ENCODE assay signal across 8 cellular contexts in the genomic region with DNA sequence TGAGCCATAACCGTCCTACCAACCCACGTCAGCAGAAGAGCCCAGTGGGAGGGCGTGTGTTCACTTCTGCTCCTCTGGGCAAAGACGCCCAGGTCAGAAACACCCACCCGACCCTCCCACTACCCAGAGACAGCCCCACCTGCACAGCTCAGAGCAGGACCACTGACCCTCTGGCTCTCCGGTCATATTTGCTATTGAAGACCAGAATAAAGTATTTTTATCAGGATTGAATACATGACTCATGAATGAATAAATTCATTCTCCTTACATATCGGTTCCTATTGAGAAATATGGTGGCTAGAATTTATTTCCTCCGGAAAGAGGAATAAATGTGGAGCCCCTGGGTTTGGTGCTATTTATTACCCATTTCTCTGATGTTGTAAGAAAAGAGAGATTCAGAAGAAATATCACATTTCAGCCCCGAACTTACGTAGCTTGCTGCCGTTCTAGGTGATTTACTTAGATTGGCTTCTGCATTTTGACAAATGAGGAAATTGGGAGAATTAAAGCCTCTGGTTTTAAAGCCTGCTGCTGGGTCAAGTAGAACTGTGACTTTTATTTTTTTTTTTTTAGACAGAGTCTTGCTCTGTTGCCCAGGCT. TPM values are rescaled to one million over a fixed set of nuclear protein-coding genes. Genes with fewer than 3 reads are reported as not detected.
DNase-seq lines count a peak whose midpoint lies in the region; ATAC-seq, FAIRE-seq and TF ChIP-seq lines count a peak whose summit lies in the region.
"Had no signal": no experiment of that assay in that cellular context is flagged by ENCODE, and none has a peak within 500 bp of the region (broad histone marks: within the 10 kb centered on the region; RNA-seq: fewer than 3 reads in every experiment).

No MANE protein-coding gene starts in this region.

- FAIRE-seq in GM12878 (lab: Jason Lieb, UNC) = no peak

- no peak overlapping the region for H3K4me3 ChIP-seq in DND-41 (ENCODE audit: low read depth in 1 of 2, low read length in 2 of 2)
- peak overlapping the region; percentile 66 for H3K4me3 ChIP-seq in Loucy (ENCODE audit: low read length, poor library complexity, severe bottlenecking)
- no peak overlapping the region; the same call in 1 of the 2 replicates for H3K4me3 ChIP-seq in GM12878
- no peak overlapping the region for H3K4me3 ChIP-seq in neural progenitor cell

- CTCF ChIA-PET in GM12878 (lab: Yijun Ruan, JAX) = interaction anchor here (0.6 to 4.6 kb wide), 23 partner anchors 10 to 984 kb away, joined by 3 to 80 read pairs (median 4); no protein-coding TSS in a partner anchor

- peaks cover 8% of the 10 kb centered on the region for H3K4me1 Mint-ChIP-seq in neural progenitor cell

- H2AFZ ChIP-seq in DND-41 (ENCODE audit: low read depth, low read length) (no peak overlapping the region), Loucy (ENCODE audit: low read length) (no peak overlapping the region), GM12878 (ENCODE audit: control insufficient read depth, low read depth, low read length) (no peak overlapping the region; the same call in 1 of the 2 replicates), neural progenitor cell (replicated peaks) (no peak overlapping the region)

- H3K4me3 Mint-ChIP-seq in neural progenitor cell = no peak overlapping the region

- H3K9me3 ChIP-seq in DND-41 (ENCODE audit: insufficient read depth, low read length, severe bottlenecking) (peaks cover 8% of the 10 kb centered on the region), Loucy (ENCODE audit: insufficient read depth, low read depth, low read length) (no peaks in the 10 kb centered on the region), GM12878 (replicated peaks; ENCODE audit: control insufficient read depth, insufficient read depth, low read length) (peaks cover 2% of the 10 kb centered on the region; the same call in 2 of the 3 replicates), neural progenitor cell (ENCODE audit: low read depth) (no peaks in the 10 kb centered on the region)

- SMC1A ChIA-PET in GM12878 (lab: Charles Lee; ENCODE audit: uncharacterized antibody, unreplicated experiment) = interaction anchor here (0.6 to 2.8 kb wide), 11 partner anchors 17 to 300 kb away, joined by 3 to 17 read pairs (median 3); no protein-coding TSS in a partner anchor

- H3K79me2 ChIP-seq in DND-41 (ENCODE audit: insufficient read depth, low read length) = no peaks in the 10 kb centered on the region
- no peaks in the 10 kb centered on the region for H3K79me2 ChIP-seq in Loucy (ENCODE audit: insufficient read depth, low read length)
- no peaks in the 10 kb centered on the region for H3K79me2 ChIP-seq in GM12878 (ENCODE audit: control insufficient read depth, insufficient read depth, low read length)
- no peaks in the 10 kb centered on the region for H3K79me2 ChIP-seq in neural progenitor cell (ENCODE audit: low read depth)

- TF ChIP-seq CTCF in DND-41 (IDR thresholded peaks at IDR 0.05; ENCODE audit: borderline replicate concordance, extremely low read depth, low read length, poor library complexity, severe bottlenecking) (no peak), Loucy (conservative IDR thresholded peaks at IDR 0.05; ENCODE audit: low read length) (no peak), GM12878 (IDR thresholded peaks at IDR 0.05 in 2 of 3, conservative IDR thresholded peaks at IDR 0.05 in 1 of 3; ENCODE audit: control insufficient read depth in 2 of 3, extremely low read depth in 1 of 3, insufficient read depth in 1 of 3, low read depth in 3 of 3, low read length in 3 of 3) (no peak), neural progenitor cell (IDR thresholded peaks at IDR 0.05) (no peak)

- no peak overlapping the region for H3K27ac Mint-ChIP-seq in neural progenitor cell

- no peak overlapping the region; the same call in 1 of the 2 replicates for H3K9ac ChIP-seq in DND-41 (ENCODE audit: low read depth, low read length)
- H3K9ac ChIP-seq in Loucy (ENCODE audit: low read depth, low read length, poor library complexity, severe bottlenecking) = no peak overlapping the region
- no peak overlapping the region for H3K9ac ChIP-seq in GM12878 (ENCODE audit: control insufficient read depth, insufficient read depth, low read length)
- no peak overlapping the region for H3K9ac ChIP-seq in neural progenitor cell

- RAD21 ChIA-PET in GM12878 (lab: Charles Lee; ENCODE audit: unreplicated experiment) = interaction anchor here (0.7 to 2.2 kb wide), 9 partner anchors 16 to 515 kb away, joined by 3 to 25 read pairs (median 3); partner anchors contain the start of gene POP5

- peaks cover 15% of the 10 kb centered on the region for H3K9me3 Mint-ChIP-seq in neural progenitor cell

- POLR2A ChIA-PET in GM12878 (lab: Charles Lee) = no interaction called here

- H3K4me1 ChIP-seq in DND-41 (ENCODE audit: insufficient read depth, low read length) (peaks cover 32% of the 10 kb centered on the region), Loucy (ENCODE audit: insufficient read depth, low read length, poor library complexity, severe bottlenecking) (peaks cover 25% of the 10 kb centered on the region), GM12878 (ENCODE audit: control insufficient read depth, insufficient read depth, low read length) (peaks cover 9% of the 10 kb centered on the region), neural progenitor cell (peaks cover 5% of the 10 kb centered on the region)

- no peak for TF ChIP-seq RAD21 in GM12878 (IDR thresholded peaks at IDR 0.05; ENCODE audit: insufficient read depth, low read depth, low read length)

- H3K27ac ChIP-seq in DND-41 (ENCODE audit: low read length) = no peak overlapping the region
- H3K27ac ChIP-seq in GM12878 (ENCODE audit: control insufficient read depth, insufficient read depth) = no peak overlapping the region
- H3K27ac ChIP-seq in neural progenitor cell = no peak overlapping the region
- H3K27ac ChIP-seq: epithelial cell of prostate had no signal

- H3F3A ChIP-seq in Loucy (ENCODE audit: low read depth) (peaks cover 7% of the 10 kb centered on the region; the same call in 1 of the 2 replicates), neural progenitor cell (ENCODE audit: low read depth) (no peaks in the 10 kb centered on the region)

- H3K36me3 Mint-ChIP-seq in neural progenitor cell = no peaks in the 10 kb centered on the region

- intact Hi-C loops in GM12878 (cut with micrococcal nuclease; ENCODE audit: unreplicated experiment) = loop anchor here (5.0 kb wide), 2 partner anchors 34 to 514 kb away; partner anchors contain the start of gene POP5

- no TSS peak for BruUV-seq in GM12878 (replicated peaks; lab: Mats Ljungman, UMichigan)

- no peaks in the 10 kb centered on the region for H4K20me1 ChIP-seq in DND-41 (ENCODE audit: insufficient read depth, low read length)
- H4K20me1 ChIP-seq in Loucy (ENCODE audit: insufficient read depth, low read length, poor library complexity, severe bottlenecking) = no peaks in the 10 kb centered on the region
- H4K20me1 ChIP-seq in GM12878 (ENCODE audit: control insufficient read depth, insufficient read depth) = no peaks in the 10 kb centered on the region
- no peaks in the 10 kb centered on the region for H4K20me1 ChIP-seq in neural progenitor cell (ENCODE audit: low read depth)

- no peak for TF ChIP-seq POLR2A in GM12878 (IDR thresholded peaks at IDR 0.05; ENCODE audit: low read depth, low read length)

- 12% methylated on average over 11 of the region's 11 CpGs for WGBS in GM12878 (ENCODE audit: insufficient coverage, insufficient replicate concordance, low lambda C conversion rate, missing lambda C conversion rate)

- H3K36me3 ChIP-seq in DND-41 (ENCODE audit: insufficient read depth, low read length) = no peaks in the 10 kb centered on the region
- H3K36me3 ChIP-seq in Loucy (ENCODE audit: insufficient read depth, low read length) = no peaks in the 10 kb centered on the region
- no peaks in the 10 kb centered on the region for H3K36me3 ChIP-seq in GM12878 (ENCODE audit: control insufficient read depth in 2 of 2, insufficient read depth in 2 of 2, low read length in 1 of 2)
- no peaks in the 10 kb centered on the region for H3K36me3 ChIP-seq in neural progenitor cell

- in situ Hi-C loops in GM12878 (cut with MboI) = no loop called here

- H3K4me2 ChIP-seq in DND-41 (ENCODE audit: insufficient read depth, low read length) = peak overlapping the region; percentile 72
- peak overlapping the region; percentile 81 for H3K4me2 ChIP-seq in Loucy (ENCODE audit: low read depth, low read length, poor library complexity, severe bottlenecking)
- H3K4me2 ChIP-seq in GM12878 (ENCODE audit: control insufficient read depth, insufficient read depth) = peak overlapping the region; percentile 90; the same call in 1 of the 2 replicates
- peak overlapping the region; percentile 72 for H3K4me2 ChIP-seq in neural progenitor cell

- DNase-seq in DND-41 (no peak), GM12878 (ENCODE audit: low read depth, low spot score) (no peak), neural progenitor cell (ENCODE audit: low spot score) (no peak), DMS114 treated with DMSO at 0.1 percent for 48 hours (lab: John Stamatoyannopoulos, UW; ENCODE audit: unreplicated experiment) (no peak), NCI-H1694 (lab: John Stamatoyannopoulos, UW) (no peak)
- DNase-seq in effector CD4-positive, alpha-beta T cell = no peak

- ATAC-seq in DND-41 (ENCODE audit: insufficient read depth, low read depth) (no peak), GM12878 (no peak)

- no peak for TF ChIP-seq EP300 in GM12878 (IDR thresholded peaks at IDR 0.05; ENCODE audit: borderline replicate concordance in 1 of 2, control insufficient read depth in 1 of 2, low read depth in 2 of 2, low read length in 2 of 2)

- H3K9me2 ChIP-seq in Loucy (replicated peaks; ENCODE audit: low read depth, low read length) = no peaks in the 10 kb centered on the region

- H3K27me3 Mint-ChIP-seq in neural progenitor cell (ENCODE audit: insufficient read depth, low read depth) = peaks cover 5% of the 10 kb centered on the region

- H3K27me3 ChIP-seq in DND-41 (ENCODE audit: insufficient read depth, low read length, poor library complexity) (no peaks in the 10 kb centered on the region), Loucy (ENCODE audit: insufficient read depth, low read length, poor library complexity, severe bottlenecking) (no peaks in the 10 kb centered on the region), GM12878 (replicated peaks in 1 of 2; ENCODE audit: control insufficient read depth in 2 of 2, insufficient read depth in 2 of 2, low read length in 1 of 2) (no peaks in the 10 kb centered on the region), neural progenitor cell (peaks cover 21% of the 10 kb centered on the region)

RNA-seq across cellular contexts. Expression of gene P2RX7, which starts 36.4 kb away (rescaled TPM):
- 6.4 and 9.1 TPM in 2 replicates for total RNA-seq in GM12878 (2013; cell fraction: nucleolus; rRNA removed)
- total RNA-seq in GM12878 (2014; rRNA removed) = 1.5 and 2.2 TPM in 2 replicates
- total RNA-seq in GM12878 (2014; rRNA removed; fragmentation: Illumina TruSeq; extraction: Trizol) = 1.7 and 1.8 TPM in 2 replicates
- total RNA-seq in GM12878 (2021) = 1.5 and 2.2 TPM in 2 replicates
- 0.43 TPM for polyA plus RNA-seq in GM12878 (2011; ENCODE audit: low read depth)
- 1.7 and 2.2 TPM in 2 replicates for polyA plus RNA-seq in GM12878 (2011; rRNA removed)
- polyA plus RNA-seq in GM12878 (2011; cell fraction: cytosol; rRNA removed) = 1.3 and 1.8 TPM in 2 replicates
- 1.5 and 1.8 TPM in 2 replicates for polyA plus RNA-seq in GM12878 (2011; cell fraction: nucleus; rRNA removed)
- polyA plus RNA-seq in GM12878 (2012) = 0.60 and 1.3 TPM in 2 replicates
- polyA plus RNA-seq in GM12878 (2014; fragmentation: Illumina TruSeq; extraction: Trizol) = 2.6 and 2.7 TPM in 2 replicates
- 1 to 10 TPM in 1 of 2 experiments, under 1 TPM in 1; 0.99 to 1.2 TPM for polyA plus RNA-seq in GM12878 (2014; fragmentation: Nextera tagmentation; extraction: Ambion mirVana)
- polyA plus RNA-seq in GM12878 (2014; rRNA removed) = 1.4 and 1.5 TPM in 2 replicates
- 1 to 10 TPM in 1 of 2 experiments, under 1 TPM in 1; 0.74 to 1.2 TPM for polyA plus RNA-seq in GM12878 (2016; fragmentation: Nextera tagmentation; extraction: Ambion mirVana)
- 1.2 and 2.0 TPM in 2 replicates for polyA minus RNA-seq in GM12878 (2011; rRNA and poly(A)+ RNA removed)
- 0.67 and 0.73 TPM in 2 replicates for polyA minus RNA-seq in GM12878 (2011; cell fraction: cytosol; rRNA and poly(A)+ RNA removed)
- polyA minus RNA-seq in GM12878 (2011; cell fraction: nucleus; rRNA and poly(A)+ RNA removed) = 1.2 and 2.8 TPM in 2 replicates
- total RNA-seq in neural progenitor cell (ENCODE audit: low replicate concordance) = 0.46 and 0.71 TPM in 2 replicates

RNA-seq across cellular contexts. Expression of gene OASL, which starts 57.3 kb away (rescaled TPM):
- 2.0 and 2.4 TPM in 2 replicates for total RNA-seq in GM12878 (2013; cell fraction: nucleolus; rRNA removed)
- 4.4 and 4.6 TPM in 2 replicates for total RNA-seq in GM12878 (2014; rRNA removed)
- total RNA-seq in GM12878 (2014; rRNA removed; fragmentation: Illumina TruSeq; extraction: Trizol) = 2.3 and 3.4 TPM in 2 replicates
- 2.6 and 3.9 TPM in 2 replicates for total RNA-seq in GM12878 (2021)
- polyA plus RNA-seq in GM12878 (2011; ENCODE audit: low read depth) = 2.3 TPM
- polyA plus RNA-seq in GM12878 (2011; rRNA removed) = 7.2 and 9.1 TPM in 2 replicates
- polyA plus RNA-seq in GM12878 (2011; cell fraction: cytosol; rRNA removed) = 7.6 and 10.7 TPM in 2 replicates
- polyA plus RNA-seq in GM12878 (2011; cell fraction: nucleus; rRNA removed) = 2.0 and 2.8 TPM in 2 replicates
- 3.9 and 4.0 TPM in 2 replicates for polyA plus RNA-seq in GM12878 (2012)
- 2.1 and 2.9 TPM in 2 replicates for polyA plus RNA-seq in GM12878 (2014; fragmentation: Illumina TruSeq; extraction: Trizol)
- 1 to 10 TPM; 2.5 to 2.7 TPM for polyA plus RNA-seq in GM12878 (2014; fragmentation: Nextera tagmentation; extraction: Ambion mirVana)
- polyA plus RNA-seq in GM12878 (2014; rRNA removed) = 2.0 and 2.8 TPM in 2 replicates
- polyA plus RNA-seq in GM12878 (2016; fragmentation: Nextera tagmentation; extraction: Ambion mirVana) = 1 to 10 TPM; 2.6 to 2.7 TPM
- polyA minus RNA-seq in GM12878 (2011; rRNA and poly(A)+ RNA removed) = 5.7 and 6.7 TPM in 2 replicates
- polyA minus RNA-seq in GM12878 (2011; cell fraction: cytosol; rRNA and poly(A)+ RNA removed) = 1.5 and 2.3 TPM in 2 replicates
- 1.1 and 2.8 TPM in 2 replicates for polyA minus RNA-seq in GM12878 (2011; cell fraction: nucleus; rRNA and poly(A)+ RNA removed)
- not detected in 2 replicates for total RNA-seq in neural progenitor cell (ENCODE audit: low replicate concordance)
